ENCODE assay signal across 8 cellular contexts in the genomic region with DNA sequence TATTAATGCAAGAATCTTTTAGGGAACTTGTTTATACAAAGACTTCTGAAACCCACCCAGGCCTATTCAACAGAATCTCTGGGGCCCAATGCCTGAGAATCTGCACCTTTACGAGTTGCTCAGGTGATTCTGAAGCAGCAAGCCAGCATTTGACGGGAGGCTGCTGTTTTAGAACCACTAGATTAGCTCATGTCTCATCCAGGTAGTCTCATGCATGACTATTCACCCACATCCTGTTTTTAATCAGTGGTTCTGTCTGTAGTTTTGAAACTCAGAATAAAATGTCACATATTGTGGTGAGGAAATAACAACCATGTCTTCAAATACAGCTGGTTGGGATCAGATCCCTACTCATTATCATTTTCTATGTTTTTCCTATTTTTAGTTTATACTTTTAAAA. TPM values are rescaled to one million over a fixed set of nuclear protein-coding genes. Genes with fewer than 3 reads are reported as not detected.
DNase-seq lines count a peak whose midpoint lies in the region; ATAC-seq, FAIRE-seq and TF ChIP-seq lines count a peak whose summit lies in the region.

No MANE protein-coding gene starts in this region.

- H3K27ac ChIP-seq in OCI-LY7 (ENCODE audit: low read depth, low read length, poor library complexity, severe bottlenecking), result peak overlapping the region; percentile 92

- peak; percentile 52 for DNase-seq in GM18507 (ENCODE audit: extremely low spot score, insufficient read length, low read depth)
- DNase-seq in OCI-LY7 (ENCODE audit: low spot score), result peak; percentile 93
- DNase-seq in stimulated activated CD8-positive, alpha-beta memory T cell treated with anti-CD3 and anti-CD28 coated beads, Interleukin-7, amount 100 ng/mL, for 4 hours (ENCODE audit: low read depth in 2 of 2), result peak; percentile 37 to 45
- DNase-seq in NCI-H2196 (lab: John Stamatoyannopoulos, UW; ENCODE audit: unreplicated experiment), result no peak
- no peak for DNase-seq in NCI-H345 (lab: John Stamatoyannopoulos, UW)
- no peak for DNase-seq in NCI-H187 (lab: John Stamatoyannopoulos, UW)

- peak overlapping the region; percentile 95 for H3K27ac Mint-ChIP-seq in activated naive CD8-positive, alpha-beta T cell

- H3K9me2 ChIP-seq in OCI-LY7 (ENCODE audit: insufficient read depth, low read length), result no peaks in the 10 kb centered on the region

- peak overlapping the region; percentile 44 for H3K4me3 ChIP-seq in OCI-LY7 (ENCODE audit: low read depth, low read length, poor library complexity, severe bottlenecking)

- TF ChIP-seq CTCF in OCI-LY7 (conservative IDR thresholded peaks at IDR 0.05; ENCODE audit: low read length), result no peak

- peak overlapping the region; percentile 61 for H3K4me2 ChIP-seq in OCI-LY7 (ENCODE audit: low read length)

- peak; percentile 97 for FAIRE-seq in GM18507 (lab: Jason Lieb, UNC)

- no TSS peak for BruUV-seq in OCI-LY7 (replicated peaks; lab: Mats Ljungman, UMichigan)

- H3K27me3 Mint-ChIP-seq in activated naive CD8-positive, alpha-beta T cell, result no peaks in the 10 kb centered on the region

- peaks cover 27% of the 10 kb centered on the region for H3K9me3 Mint-ChIP-seq in activated naive CD8-positive, alpha-beta T cell (ENCODE audit: low read depth)

- intact Hi-C loops in OCI-LY7 (cut with micrococcal nuclease; ENCODE audit: unreplicated experiment), result loop anchor here (1.0 to 5.0 kb wide), 3 partner anchors 37 to 77 kb away; partner anchors contain the start of gene ERMN

- POLR2A ChIA-PET in OCI-LY7 (lab: Charles Lee), result interaction anchor here (0.5 to 2.3 kb wide), 21 partner anchors 9 to 1058 kb away, joined by 3 to 22 read pairs (median 4); partner anchors contain the start of gene CYTIP

- peak; percentile 98 for ATAC-seq in HG02759 (IDR thresholded peaks at IDR 0.05; ENCODE audit: unreplicated experiment)

- H3K36me3 Mint-ChIP-seq in activated naive CD8-positive, alpha-beta T cell, result peaks cover 39% of the 10 kb centered on the region

- CTCF ChIA-PET in OCI-LY7 (lab: Charles Lee; ENCODE audit: unreplicated experiment), result interaction anchor here (1.5 kb wide), 1 partner anchor 39 kb away, joined by 6 read pairs; the partner anchor contains the start of gene CYTIP

- H3K9me3 ChIP-seq in OCI-LY7 (ENCODE audit: low read length), result peaks cover 16% of the 10 kb centered on the region

- peaks cover 23% of the 10 kb centered on the region for H3K36me3 ChIP-seq in OCI-LY7 (ENCODE audit: insufficient read depth, low read length)

- H4K20me1 ChIP-seq in OCI-LY7 (ENCODE audit: insufficient read depth, low read length), result no peaks in the 10 kb centered on the region

- H3K4me1 ChIP-seq in OCI-LY7 (ENCODE audit: insufficient read depth, low read length, poor library complexity, severe bottlenecking), result peaks cover 40% of the 10 kb centered on the region

- H3K4me1 Mint-ChIP-seq in activated naive CD8-positive, alpha-beta T cell (ENCODE audit: low read depth), result peaks cover 81% of the 10 kb centered on the region

- no peaks in the 10 kb centered on the region for H3K79me2 ChIP-seq in OCI-LY7 (ENCODE audit: insufficient read depth, low read depth, low read length)

- H3K4me3 Mint-ChIP-seq in activated naive CD8-positive, alpha-beta T cell, result peak overlapping the region; percentile 53

- H2AFZ ChIP-seq in OCI-LY7 (ENCODE audit: low read length), result peak overlapping the region; percentile 4; the same call in 1 of the 2 replicates

RNA-seq across cellular contexts. Expression of gene CYTIP, which starts 39.5 kb away (rescaled TPM):
- total RNA-seq in OCI-LY7 (2014; rRNA removed; shearing (Covaris generic)), result 49.2 and 53.0 TPM in 2 replicates
- 60.3 and 64.0 TPM in 2 replicates for total RNA-seq in OCI-LY7 (2022)

Comparison
In these comparisons a context has a peak if more than half of its experiments do, and no peak if none do; other contexts are left out.
1. DNase-seq: peak in GM18507 (single experiment), OCI-LY7 (single experiment) and stimulated activated CD8-positive, alpha-beta memory T cell treated with anti-CD3 and anti-CD28 coated beads, Interleukin-7, amount 100 ng/mL, for 4 hours (2 of 2); none in NCI-H2196 (single experiment), NCI-H345 (single experiment) and NCI-H187 (0 of 2).